ENCODE assay signal across 15 cellular contexts in genomic region chr7:112076309-112076708, GRCh38.
DNase-seq lines count a peak whose midpoint lies in the region; ATAC-seq, FAIRE-seq and TF ChIP-seq lines count a peak whose summit lies in the region.
"Had no signal": no experiment of that assay in that cellular context is flagged by ENCODE, and none has a peak within 500 bp of the region (broad histone marks: within the 10 kb centered on the region; RNA-seq: fewer than 3 reads in every experiment).

No MANE protein-coding gene starts in this region.

- no peaks in the 10 kb centered on the region for H3K9me3 ChIP-seq in SK-N-MC (ENCODE audit: low read depth, low read length)

- H3K4me3 ChIP-seq in SK-N-MC (no peak overlapping the region), choroid plexus epithelial cell (ENCODE audit: low read depth, low read length) (no peak overlapping the region), fibroblast of pulmonary artery (replicated peaks; ENCODE audit: low read depth, low read length) (no peak overlapping the region)
- H3K4me3 ChIP-seq: GM12878 had no signal

- no peak overlapping the region for H3K9ac ChIP-seq in SK-N-MC (ENCODE audit: insufficient read length)

- H3K27ac ChIP-seq in SK-N-MC: peak overlapping the region; percentile 38; the same call in 1 of the 2 replicates

- no peaks in the 10 kb centered on the region for H3K36me3 ChIP-seq in SK-N-MC (ENCODE audit: insufficient read depth, low read length)

- DNase-seq in SK-N-MC (ENCODE audit: low read depth, low spot score) (no peak), choroid plexus epithelial cell (ENCODE audit: low read depth) (peak; percentile 26), fibroblast of pulmonary artery (ENCODE audit: low read depth) (peak; percentile 51), NCI-H1105 treated with DMSO at 0.1 percent for 48 hours (lab: John Stamatoyannopoulos, UW) (no peak)
- no peak for DNase-seq in activated CD4-positive, CD25-positive, alpha-beta regulatory T cell treated with anti-CD3 and anti-CD28 coated beads, Interleukin-2, amount 50 U/mL, for 72 hours
- DNase-seq: C1 segment of cervical spinal cord; Calu3; CD4-positive, alpha-beta T cell; DMS 273 treated with DMSO at 0.1 percent for 48 hours had no signal

- no peak for ATAC-seq in GM18909 (IDR thresholded peaks at IDR 0.05; ENCODE audit: poor library complexity, unreplicated experiment)
- ATAC-seq in HG02798 (IDR thresholded peaks at IDR 0.05; ENCODE audit: poor library complexity, unreplicated experiment): no peak
- ATAC-seq: GM12878, HCT116 had no signal

- TF ChIP-seq CTCF in choroid plexus epithelial cell (conservative IDR thresholded peaks at IDR 0.05; ENCODE audit: low read depth, low read length): no peak
- TF ChIP-seq CTCF in fibroblast of pulmonary artery (IDR thresholded peaks at IDR 0.05; ENCODE audit: low read length, missing control alignments): no peak

- FAIRE-seq in A204.1 (lab: Jason Lieb, UNC): peak; percentile 9
- FAIRE-seq: GM12878, GM19239 had no signal

Comparison
In these comparisons a context has a peak if more than half of its experiments do, and no peak if none do; other contexts are left out.
1. DNase-seq: peak in choroid plexus epithelial cell (single experiment) and fibroblast of pulmonary artery (single experiment); none in SK-N-MC (single experiment), NCI-H1105 treated with DMSO at 0.1 percent for 48 hours (single experiment) and activated CD4-positive, CD25-positive, alpha-beta regulatory T cell treated with anti-CD3 and anti-CD28 coated beads, Interleukin-2, amount 50 U/mL, for 72 hours (single experiment).